ENCODE assay signal across 13 cellular contexts in genomic region chr3:131303848-131304247, GRCh38.
"Had no signal": no experiment of that assay in that cellular context is flagged by ENCODE, and none has a peak within 500 bp of the region (broad histone marks: within the 10 kb centered on the region; RNA-seq: fewer than 3 reads in every experiment).

No MANE protein-coding gene starts in this region.

- H3K27ac ChIP-seq: gastrocnemius medialis, thoracic aorta, VCaP had no signal

- FAIRE-seq: kidney had no signal

- ATAC-seq: activated CD8-positive, alpha-beta T cell treated with anti-CD3 and anti-CD28 coated beads for 36 hours; activated T-cell treated with anti-CD3 and anti-CD28 coated beads, Interleukin-2, amount 50 U/mL, for 72 hours; effector memory CD8-positive, alpha-beta T cell; gastrocnemius medialis had no signal

- H3K27me3 ChIP-seq: gastrocnemius medialis had no signal

- H3K36me3 ChIP-seq: gastrocnemius medialis, thoracic aorta had no signal

- H3K9me3 ChIP-seq: gastrocnemius medialis, thoracic aorta had no signal

- DNase-seq: activated CD8-positive, alpha-beta memory T cell treated with anti-CD3 and anti-CD28 coated beads, Interleukin-2, amount 50 U/mL, for 4 hours; activated CD8-positive, alpha-beta T cell treated with anti-CD3 and anti-CD28 coated beads for 36 hours; activated gamma-delta T cell treated with Interleukin-2 at 50 U/mL for 16 hours; activated T-cell treated with anti-CD3 and anti-CD28 coated beads, Interleukin-2, amount 50 U/mL, for 72 hours; effector memory CD8-positive, alpha-beta T cell; erythroblast; gastrocnemius medialis; kidney; stimulated activated CD4-positive, alpha-beta T cell treated with anti-CD3 and anti-CD28 coated beads, Interleukin-2, amount 100 ng/mL, for 48 hours; stimulated activated naive CD4-positive, alpha-beta T cell treated with Interleukin-2 at 50 U/mL for 16 hours; T-helper 1 cell had no signal

- H3K4me3 ChIP-seq: gastrocnemius medialis, thoracic aorta had no signal

- H3K4me1 ChIP-seq: gastrocnemius medialis had no signal
